Comparison of ENCODE assay signal across 13 cellular contexts in genomic region chr2:217911283-217911965, GRCh38.
DNase-seq lines count a peak whose midpoint lies in the region; ATAC-seq, FAIRE-seq and TF ChIP-seq lines count a peak whose summit lies in the region.
"Had no signal": no experiment of that assay in that cellular context is flagged by ENCODE, and none has a peak within 500 bp of the region (broad histone marks: within the 10 kb centered on the region; RNA-seq: fewer than 3 reads in every experiment).

No MANE protein-coding gene starts in this region.

- no peak overlapping the region for H3K27ac Mint-ChIP-seq in neural progenitor cell

- H3K4me2 ChIP-seq in osteoblast (ENCODE audit: insufficient read depth, low read length) = peak overlapping the region; percentile 58
- no peak overlapping the region for H3K4me2 ChIP-seq in neural progenitor cell

- no peak overlapping the region for H3K9ac ChIP-seq in neural progenitor cell

- ATAC-seq in upper lobe of right lung (peak; percentile 22), GM21723 (IDR thresholded peaks at IDR 0.05; ENCODE audit: unreplicated experiment) (no peak)

- H3K4me1 ChIP-seq in osteoblast (ENCODE audit: insufficient read depth, low read length) (peaks cover 33% of the 10 kb centered on the region), upper lobe of right lung (peaks cover 93% of the 10 kb centered on the region), neural progenitor cell (no peaks in the 10 kb centered on the region)
- H3K4me1 ChIP-seq: SJCRH30 had no signal

- H3K4me1 Mint-ChIP-seq in neural progenitor cell = peaks cover 35% of the 10 kb centered on the region

- H4K20me1 ChIP-seq in osteoblast (ENCODE audit: insufficient read depth, low read length) (peaks cover 69% of the 10 kb centered on the region), neural progenitor cell (ENCODE audit: low read depth) (no peaks in the 10 kb centered on the region)

- no peaks in the 10 kb centered on the region for H3K27me3 Mint-ChIP-seq in neural progenitor cell (ENCODE audit: insufficient read depth, low read depth)

- H3K27ac ChIP-seq in adipose tissue (ENCODE audit: low read depth, low read length) (peak overlapping the region; percentile 58), osteoblast (ENCODE audit: low read depth, low read length) (peak overlapping the region; percentile 42), upper lobe of right lung (peak overlapping the region; percentile 80), neural progenitor cell (no peak overlapping the region)
- H3K27ac ChIP-seq: SJCRH30 had no signal

- H3K36me3 ChIP-seq in osteoblast (ENCODE audit: insufficient read depth, low read length) (peaks cover 23% of the 10 kb centered on the region), upper lobe of right lung (peaks cover 19% of the 10 kb centered on the region), neural progenitor cell (no peaks in the 10 kb centered on the region)
- H3K36me3 ChIP-seq: SJCRH30 had no signal

- no peaks in the 10 kb centered on the region for H3K27me3 ChIP-seq in osteoblast (ENCODE audit: insufficient read depth, low read length)
- H3K27me3 ChIP-seq in upper lobe of right lung = no peaks in the 10 kb centered on the region
- H3K27me3 ChIP-seq in neural progenitor cell = peaks cover 8% of the 10 kb centered on the region

- H3K79me2 ChIP-seq in osteoblast (ENCODE audit: insufficient read depth, low read length) (peaks cover 69% of the 10 kb centered on the region), neural progenitor cell (ENCODE audit: low read depth) (no peaks in the 10 kb centered on the region)

- 57 to 78% (median 64%) methylated on average over 7 of the region's 7 CpGs for whole genome bisulfite sequencing in adipose tissue, 3 donors

- no peak overlapping the region for H3K4me3 Mint-ChIP-seq in neural progenitor cell

- no peak for FAIRE-seq in RCC 7860 (lab: Jason Lieb, UNC)

- H3K36me3 Mint-ChIP-seq in neural progenitor cell = no peaks in the 10 kb centered on the region

- H3K9me3 ChIP-seq in osteoblast (ENCODE audit: low read depth, low read length) = no peaks in the 10 kb centered on the region
- H3K9me3 ChIP-seq in upper lobe of right lung = no peaks in the 10 kb centered on the region
- H3K9me3 ChIP-seq in neural progenitor cell (ENCODE audit: low read depth) = no peaks in the 10 kb centered on the region
- H3K9me3 ChIP-seq: SJCRH30 had no signal

- no peaks in the 10 kb centered on the region for H3F3A ChIP-seq in neural progenitor cell (ENCODE audit: low read depth)

- H2AFZ ChIP-seq in osteoblast (ENCODE audit: low read length) (no peak overlapping the region), neural progenitor cell (replicated peaks) (no peak overlapping the region)

- TF ChIP-seq CTCF in fibroblast of the aortic adventitia (IDR thresholded peaks at IDR 0.05; ENCODE audit: insufficient read depth, low read length) = no peak
- TF ChIP-seq CTCF in osteoblast (IDR thresholded peaks at IDR 0.05; ENCODE audit: extremely low read depth, low read depth, low read length) = no peak
- no peak for TF ChIP-seq CTCF in upper lobe of right lung (IDR thresholded peaks at IDR 0.05)
- no peak for TF ChIP-seq CTCF in neural progenitor cell (IDR thresholded peaks at IDR 0.05)

- DNase-seq in fibroblast of the aortic adventitia (ENCODE audit: low read depth) = peak; percentile 69
- peak; percentile 93 for DNase-seq in osteoblast (ENCODE audit: insufficient read length, low spot score, missing footprints)
- no peak for DNase-seq in upper lobe of right lung
- DNase-seq in neural progenitor cell (ENCODE audit: low spot score) = no peak
- DNase-seq in RCC 7860 (ENCODE audit: low spot score) = no peak
- no peak for DNase-seq in foreskin melanocyte
- DNase-seq: activated effector memory CD4-positive, alpha-beta T cell treated with anti-CD3 and anti-CD28 coated beads, Interleukin-2, amount 50 U/mL, for 16 hours; DMS79; effector CD8-positive, alpha-beta T cell; NCI-H524; SJCRH30 had no signal

- intact Hi-C loops in upper lobe of right lung (cut with DNase I) = no loop called here

- H3K4me3 ChIP-seq in fibroblast of the aortic adventitia (ENCODE audit: low read depth, low read length) (no peak overlapping the region), osteoblast (ENCODE audit: insufficient read depth, low read length) (no peak overlapping the region), upper lobe of right lung (no peak overlapping the region), neural progenitor cell (no peak overlapping the region)
- H3K4me3 ChIP-seq: SJCRH30 had no signal

- H3K9me3 Mint-ChIP-seq in neural progenitor cell = no peaks in the 10 kb centered on the region

Comparison
In these comparisons a context has a peak if more than half of its experiments do, and no peak if none do; other contexts are left out.
1. DNase-seq: peak in fibroblast of the aortic adventitia (single experiment) and osteoblast (single experiment); none in upper lobe of right lung (single experiment), neural progenitor cell (single experiment), RCC 7860 (single experiment) and foreskin melanocyte (single experiment).